Comparison of ENCODE assay signal across 1 cellular context in the genomic region with DNA sequence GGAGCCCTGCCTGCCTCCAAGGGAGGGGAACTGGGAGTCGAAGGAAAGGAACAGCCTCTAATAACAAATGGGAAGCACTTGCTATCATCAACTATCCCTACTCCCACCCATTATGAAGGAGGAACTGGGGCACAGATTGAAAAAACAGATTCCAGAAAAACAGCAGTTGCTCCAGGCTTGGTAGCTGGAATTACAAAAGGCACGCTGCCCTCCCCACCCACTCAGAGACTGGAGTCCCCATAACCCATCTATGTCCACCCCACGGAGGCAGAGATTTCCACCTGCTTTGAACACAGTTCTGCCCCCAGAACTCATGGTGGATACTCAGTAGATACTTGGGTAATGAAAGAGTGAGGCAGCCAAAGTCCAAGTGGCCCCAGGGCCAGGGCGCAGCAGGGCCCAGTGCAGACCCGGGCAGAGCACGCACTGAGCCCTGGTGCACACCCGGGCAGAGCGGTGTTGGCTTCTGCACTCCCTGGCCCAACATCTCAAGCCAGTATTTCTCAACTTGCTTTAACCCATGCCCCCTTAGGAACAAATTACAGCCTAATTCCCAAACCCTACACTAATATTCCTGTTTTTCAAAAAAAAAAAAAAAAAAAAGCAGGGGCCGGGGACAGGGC.
A peak's percentile ranks its signal among the peaks of the same experiment; 100 is the strongest.
TF ChIP-seq lines count a peak whose summit lies in the region.

No MANE protein-coding gene starts in this region.

TF ChIP-seq in HEK293, 187 proteins besides CTCF, POLR2A, EP300 and RAD21 (continued from another document):
- no peak for TF ChIP-seq ZNF610 (tag by site-specific recombination; IDR thresholded peaks at IDR 0.05; ENCODE audit: borderline replicate concordance)
- no peak for TF ChIP-seq ZNF621 (tag by site-specific recombination; IDR thresholded peaks at IDR 0.05)
- TF ChIP-seq ZNF155 (tag by site-specific recombination; IDR thresholded peaks at IDR 0.05), result no peak
- TF ChIP-seq ZNF341 (tag by site-specific recombination; IDR thresholded peaks at IDR 0.05; ENCODE audit: low read depth), result peak; percentile 31; the same call in 1 of the 2 replicates
- no peak for TF ChIP-seq ZNF202 (tag by site-specific recombination; IDR thresholded peaks at IDR 0.05; ENCODE audit: borderline replicate concordance)
- 0 out of 2 replicates have a peak, but pooled peaks have one; percentile 8 for TF ChIP-seq ZNF600 (tag by site-specific recombination; IDR thresholded peaks at IDR 0.05)
